ENCODE assay signal across 8 cellular contexts in the genomic region with DNA sequence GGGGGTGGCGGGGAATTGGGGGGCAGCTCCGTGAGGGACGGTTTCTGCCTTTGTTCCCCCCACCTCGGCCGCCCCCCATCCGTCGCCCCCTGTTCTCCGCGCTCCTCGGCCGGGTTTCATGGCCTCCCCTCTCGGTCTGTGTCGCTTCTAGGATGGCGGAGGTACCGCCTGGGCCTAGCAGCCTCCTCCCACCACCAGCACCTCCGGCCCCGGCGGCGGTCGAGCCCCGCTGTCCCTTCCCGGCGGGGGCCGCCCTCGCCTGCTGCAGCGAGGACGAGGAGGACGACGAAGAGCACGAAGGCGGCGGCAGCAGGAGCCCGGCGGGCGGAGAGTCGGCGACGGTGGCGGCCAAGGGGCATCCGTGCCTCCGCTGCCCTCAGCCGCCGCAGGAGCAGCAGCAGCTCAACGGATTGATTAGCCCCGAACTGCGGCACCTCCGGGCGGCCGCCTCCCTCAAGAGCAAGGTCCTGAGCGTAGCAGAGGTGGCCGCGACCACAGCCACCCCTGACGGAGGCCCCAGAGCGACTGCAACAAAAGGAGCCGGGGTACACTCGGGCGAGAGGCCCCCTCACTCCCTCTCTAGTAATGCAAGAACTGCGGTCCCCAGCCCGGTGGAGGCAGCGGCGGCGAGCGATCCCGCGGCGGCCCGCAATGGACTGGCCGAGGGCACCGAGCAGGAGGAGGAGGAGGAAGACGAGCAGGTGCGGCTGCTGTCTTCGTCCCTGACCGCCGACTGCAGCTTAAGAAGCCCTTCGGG. TPM values are rescaled to one million over a fixed set of nuclear protein-coding genes. Genes with fewer than 3 reads are reported as not detected.
DNase-seq lines count a peak whose midpoint lies in the region; ATAC-seq and TF ChIP-seq lines count a peak whose summit lies in the region.

No MANE protein-coding gene starts in this region.

- H3K9me2 ChIP-seq in SK-N-SH: no peaks in the 10 kb centered on the region

- DNase-seq in CD4-positive, CD25-positive, alpha-beta regulatory T cell: peak in 2 of 3 donors; percentile 57 to 59
- DNase-seq in SK-N-SH (peak; percentile 78), astrocyte of the cerebellum (ENCODE audit: low read depth) (no peak), gastrocnemius medialis (peak in 1 of 2 donors; percentile 15), DMS114 treated with DMSO at 0.1 percent for 48 hours (lab: John Stamatoyannopoulos, UW; ENCODE audit: unreplicated experiment) (no peak)

- TF ChIP-seq CTCF in SK-N-SH (IDR thresholded peaks at IDR 0.05) (peak; percentile 2; the same call in 1 of the 2 replicates), astrocyte of the cerebellum (IDR thresholded peaks at IDR 0.05; ENCODE audit: low read depth, low read length, missing control alignments) (no peak), gastrocnemius medialis (IDR thresholded peaks at IDR 0.05 in 4 of 5, conservative IDR thresholded peaks at IDR 0.05 in 1 of 5) (no peak)

- peaks cover 15% of the 10 kb centered on the region for H3K36me3 Mint-ChIP-seq in CD4-positive, CD25-positive, alpha-beta regulatory T cell

- H3K9me3 Mint-ChIP-seq in CD4-positive, CD25-positive, alpha-beta regulatory T cell: no peaks in the 10 kb centered on the region

- peaks cover 4% of the 10 kb centered on the region for H3K27me3 Mint-ChIP-seq in CD4-positive, CD25-positive, alpha-beta regulatory T cell

- no peak for TF ChIP-seq POLR2A in gastrocnemius medialis (IDR thresholded peaks at IDR 0.05)

- under 1% methylated on average over 17 of the region's 75 CpGs for WGBS in SK-N-SH (ENCODE audit: low lambda C conversion rate)

- H3F3A ChIP-seq in SK-N-SH (replicated peaks; ENCODE audit: insufficient read depth): no peaks in the 10 kb centered on the region

- peaks cover 6% of the 10 kb centered on the region for H3K36me3 ChIP-seq in CD4-positive, CD25-positive, alpha-beta regulatory T cell (ENCODE audit: control insufficient read depth, insufficient read depth, low read length)
- H3K36me3 ChIP-seq in SK-N-SH (replicated peaks in 1 of 2; ENCODE audit: control insufficient read depth in 1 of 2, insufficient read depth in 2 of 2, low read length in 1 of 2): peaks cover 18 to 26% of the 10 kb centered on the region in 2 experiments
- H3K36me3 ChIP-seq in gastrocnemius medialis: no peaks in the 10 kb centered on the region

- H3K4me3 ChIP-seq in CD4-positive, CD25-positive, alpha-beta regulatory T cell (ENCODE audit: low read depth, low read length): peak overlapping the region; percentile 83
- H3K4me3 ChIP-seq in SK-N-SH (ENCODE audit: low read depth in 2 of 2, low read length in 1 of 2) (peak overlapping the region; percentile 88 to 91), astrocyte of the cerebellum (ENCODE audit: low read depth, low read length) (peak overlapping the region; percentile 76), iPS-11a (ENCODE audit: low read depth, low read length) (peak overlapping the region; percentile 81), gastrocnemius medialis (peak overlapping the region; percentile 82 to 99 (median 88))

- H3K27ac Mint-ChIP-seq in CD4-positive, CD25-positive, alpha-beta regulatory T cell: peak overlapping the region; percentile 38 to 86 (median 79)

- H3K79me2 ChIP-seq in SK-N-SH (ENCODE audit: insufficient read depth): peaks cover 52% of the 10 kb centered on the region

- in situ Hi-C loops in astrocyte of the cerebellum (cut with HindIII; ENCODE audit: low sequenced_read_pairs) (no loop called here), gastrocnemius medialis (cut with MboI; ENCODE audit: low sequenced_read_pairs in 4 of 4) (no loop called here)

- no peak for TF ChIP-seq EP300 in SK-N-SH (IDR thresholded peaks at IDR 0.05; ENCODE audit: borderline replicate concordance in 1 of 2, low read depth in 1 of 2, low read length in 1 of 2)

- H3K9ac ChIP-seq in SK-N-SH: peak overlapping the region; percentile 78

- H3K4me2 ChIP-seq in SK-N-SH: peak overlapping the region; percentile 94

- H3K27ac ChIP-seq in CD4-positive, CD25-positive, alpha-beta regulatory T cell (ENCODE audit: insufficient read depth, low read length, poor library complexity, severe bottlenecking): peak overlapping the region; percentile 86
- H3K27ac ChIP-seq in SK-N-SH (ENCODE audit: low read depth in 2 of 2, low read length in 1 of 2) (peak overlapping the region; percentile 60 to 81; a peak in 3 of 4 replicates), gastrocnemius medialis (peak overlapping the region; percentile 84 to 91 (median 88))

- H3K4me1 ChIP-seq in CD4-positive, CD25-positive, alpha-beta regulatory T cell (ENCODE audit: control insufficient read depth, insufficient read depth, low read length, poor library complexity, severe bottlenecking): peaks cover 38% of the 10 kb centered on the region
- H3K4me1 ChIP-seq in SK-N-SH (ENCODE audit: control insufficient read depth in 1 of 2, insufficient read depth in 2 of 2, low read depth in 1 of 2, low read length in 1 of 2) (peaks cover 9 to 20% of the 10 kb centered on the region in 2 experiments; a peak in 3 of 4 replicates), gastrocnemius medialis (peaks cover 41 to 48% of the 10 kb centered on the region in 2 donors)

- intact Hi-C loops in gastrocnemius medialis (cut with DNase I; ENCODE audit: low total_unique reads): loop anchor here (1.0 kb wide), 1 partner anchor 122 kb away; no protein-coding TSS in a partner anchor

- H2AFZ ChIP-seq in SK-N-SH (ENCODE audit: low read depth): peak overlapping the region; percentile 89; the same call in 1 of the 2 replicates

- peak; percentile 27 to 29 for ATAC-seq in CD4-positive, CD25-positive, alpha-beta regulatory T cell (ENCODE audit: low read depth in 2 of 2)
- peak; percentile 36 for ATAC-seq in GM19324 (IDR thresholded peaks at IDR 0.05; ENCODE audit: low FRiP score, unreplicated experiment)
- peak; percentile 42 for ATAC-seq in HG03439 (IDR thresholded peaks at IDR 0.05; ENCODE audit: unreplicated experiment)
- peak; percentile 55 to 62 for ATAC-seq in gastrocnemius medialis

- peaks cover 36% of the 10 kb centered on the region for H4K20me1 ChIP-seq in SK-N-SH (ENCODE audit: insufficient read depth)

- H3K4me3 Mint-ChIP-seq in CD4-positive, CD25-positive, alpha-beta regulatory T cell: peak overlapping the region; percentile 92 to 99 (median 94)

- no peaks in the 10 kb centered on the region for H3K27me3 ChIP-seq in CD4-positive, CD25-positive, alpha-beta regulatory T cell (ENCODE audit: control insufficient read depth, insufficient read depth, low read length)
- H3K27me3 ChIP-seq in SK-N-SH (ENCODE audit: insufficient read depth): no peaks in the 10 kb centered on the region
- no peaks in the 10 kb centered on the region for H3K27me3 ChIP-seq in gastrocnemius medialis

- POLR2A ChIA-PET in SK-N-SH (lab: Yijun Ruan, JAX): no interaction called here

- CTCF ChIA-PET in SK-N-SH (lab: Yijun Ruan, JAX): interaction anchor here (1.2 to 1.8 kb wide), 2 partner anchors 10 to 12 kb away, joined by 3 to 6 read pairs; no protein-coding TSS in a partner anchor

- no peaks in the 10 kb centered on the region for H3K9me3 ChIP-seq in CD4-positive, CD25-positive, alpha-beta regulatory T cell (ENCODE audit: control insufficient read depth in 2 of 2, low read length in 2 of 2)
- H3K9me3 ChIP-seq in SK-N-SH (no peaks in the 10 kb centered on the region), gastrocnemius medialis (no peaks in the 10 kb centered on the region)

- TF ChIP-seq RAD21 in SK-N-SH (IDR thresholded peaks at IDR 0.05; ENCODE audit: low read length): no peak

- H3K4me1 Mint-ChIP-seq in CD4-positive, CD25-positive, alpha-beta regulatory T cell: peaks cover 26 to 59% (median 45%) of the 10 kb centered on the region in 4 donors

TF ChIP-seq in SK-N-SH, 30 proteins besides CTCF, POLR2A, EP300 and RAD21 (continues in another document):
- TF ChIP-seq, protein P1, sequence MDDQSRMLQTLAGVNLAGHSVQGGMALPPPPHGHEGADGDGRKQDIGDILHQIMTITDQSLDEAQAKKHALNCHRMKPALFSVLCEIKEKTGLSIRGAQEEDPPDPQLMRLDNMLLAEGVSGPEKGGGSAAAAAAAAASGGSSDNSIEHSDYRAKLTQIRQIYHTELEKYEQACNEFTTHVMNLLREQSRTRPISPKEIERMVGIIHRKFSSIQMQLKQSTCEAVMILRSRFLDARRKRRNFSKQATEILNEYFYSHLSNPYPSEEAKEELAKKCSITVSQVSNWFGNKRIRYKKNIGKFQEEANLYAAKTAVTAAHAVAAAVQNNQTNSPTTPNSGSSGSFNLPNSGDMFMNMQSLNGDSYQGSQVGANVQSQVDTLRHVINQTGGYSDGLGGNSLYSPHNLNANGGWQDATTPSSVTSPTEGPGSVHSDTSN (IDR thresholded peaks at IDR 0.05): no peak
- TF ChIP-seq POLR2AphosphoS5 (IDR thresholded peaks at IDR 0.05; ENCODE audit: low read depth, low read length) (no peak), FOXJ3 (CRISPR knock-in tag; IDR thresholded peaks at IDR 0.05) (no peak), RXRA (IDR thresholded peaks at IDR 0.05; ENCODE audit: borderline replicate concordance, low read depth) (no peak), GABPA (IDR thresholded peaks at IDR 0.05; ENCODE audit: low read depth) (no peak), JUND (IDR thresholded peaks at IDR 0.05) (no peak), NRF1 (IDR thresholded peaks at IDR 0.05; ENCODE audit: low read depth, low read length) (no peak), TAF1 (IDR thresholded peaks at IDR 0.05; ENCODE audit: borderline replicate concordance, low read depth, low read length) (no peak), SMC3 (IDR thresholded peaks at IDR 0.05; ENCODE audit: low read depth, low read length) (no peak), ELF1 (IDR thresholded peaks at IDR 0.05) (no peak), GATA2 (CRISPR knock-in tag; IDR thresholded peaks at IDR 0.05) (no peak), TCF12 (IDR thresholded peaks at IDR 0.05) (no peak)

RNA-seq across cellular contexts. Expression of gene NAA30, which starts 0.6 kb away (rescaled TPM):
- 17.1 TPM for total RNA-seq in CD4-positive, CD25-positive, alpha-beta regulatory T cell
- 10 to 100 TPM; 12.6 to 15.7 (median 13.8) TPM for polyA plus RNA-seq in CD4-positive, CD25-positive, alpha-beta regulatory T cell
- 3.0 and 4.3 TPM in 2 replicates for polyA plus RNA-seq in SK-N-SH (2012; rRNA removed)
- polyA plus RNA-seq in SK-N-SH (2012; cell fraction: cytosol; rRNA removed): 4.2 and 5.1 TPM in 2 replicates
- polyA plus RNA-seq in SK-N-SH (2012; cell fraction: nucleus; rRNA removed): 1.4 and 3.0 TPM in 2 replicates
- total RNA-seq in gastrocnemius medialis: 10 to 100 TPM; 30.9 to 53.7 (median 38.6) TPM

Comparison
In these comparisons a context has a peak if more than half of its experiments do, and no peak if none do; other contexts are left out.
1. DNase-seq: peak in CD4-positive, CD25-positive, alpha-beta regulatory T cell (2 of 3) and SK-N-SH (single experiment); none in astrocyte of the cerebellum (single experiment) and DMS114 treated with DMSO at 0.1 percent for 48 hours (single experiment).
2. Peak in every context shown above with its lines, with median percentiles within 50 percentile points of each other: ATAC-seq, H3K27ac ChIP-seq and H3K4me3 ChIP-seq.